28 cellular contexts compared by ENCODE assay signal in genomic region chr11:125512106-125512505, GRCh38. TPM values are rescaled to one million over a fixed set of nuclear protein-coding genes. Genes with fewer than 3 reads are reported as not detected.
DNase-seq lines count a peak whose midpoint lies in the region; ATAC-seq and TF ChIP-seq lines count a peak whose summit lies in the region.
"Had no signal": no experiment of that assay in that cellular context is flagged by ENCODE, and none has a peak within 500 bp of the region (broad histone marks: within the 10 kb centered on the region; RNA-seq: fewer than 3 reads in every experiment).

No MANE protein-coding gene starts in this region.

- no peaks in the 10 kb centered on the region for H3K27me3 ChIP-seq in CD8-positive, alpha-beta T cell (ENCODE audit: insufficient read depth, low read length)
- no peaks in the 10 kb centered on the region for H3K27me3 ChIP-seq in neuronal stem cell (ENCODE audit: control insufficient read depth in 3 of 3, insufficient read depth in 3 of 3, low read depth in 1 of 3, low read length in 3 of 3)
- H3K27me3 ChIP-seq: Peyer's patch, tibial artery had no signal

- no peak overlapping the region for H3K9ac ChIP-seq in neuronal stem cell (ENCODE audit: low read depth, low read length, poor library complexity)

- H2AK5ac ChIP-seq in neuronal stem cell (ENCODE audit: low read depth, low read length): no peak overlapping the region

- no peaks in the 10 kb centered on the region for H3K27me3 Mint-ChIP-seq in CD8-positive, alpha-beta T cell (ENCODE audit: low read depth)
- H3K27me3 Mint-ChIP-seq in effector memory CD8-positive, alpha-beta T cell: no peaks in the 10 kb centered on the region
- H3K27me3 Mint-ChIP-seq in activated CD4-positive, alpha-beta T cell treated with anti-CD3 and anti-CD28 coated beads for 36 hours: no peaks in the 10 kb centered on the region
- H3K27me3 Mint-ChIP-seq: IgD-negative memory B cell had no signal

- no peak overlapping the region for H3K18ac ChIP-seq in neuronal stem cell (ENCODE audit: low read length)

- CTCF ChIA-PET in CD8-positive, alpha-beta T cell (lab: Charles Lee): no interaction called here
- CTCF ChIA-PET in activated CD4-positive, alpha-beta T cell treated with anti-CD3 and anti-CD28 coated beads for 36 hours (lab: Charles Lee): interaction anchor here (0.7 kb wide), 1 partner anchor 372 kb away, joined by 3 read pairs; no protein-coding TSS in a partner anchor

- no peak overlapping the region for H2BK12ac ChIP-seq in neuronal stem cell (ENCODE audit: low read length)

- no peak overlapping the region for H4K91ac ChIP-seq in neuronal stem cell (ENCODE audit: low read depth, low read length, poor library complexity)

- no peak overlapping the region for H3K27ac ChIP-seq in CD8-positive, alpha-beta T cell (ENCODE audit: low read depth, low read length)
- no peak overlapping the region for H3K27ac ChIP-seq in neuronal stem cell (replicated peaks; ENCODE audit: low read length)
- H3K27ac ChIP-seq: adrenal gland, Peyer's patch, tibial artery, VCaP had no signal

- H3K4me2 ChIP-seq in neuronal stem cell (ENCODE audit: insufficient read depth, low read length, poor library complexity, severe bottlenecking): no peak overlapping the region

- H3K4me3 ChIP-seq in CD8-positive, alpha-beta T cell (ENCODE audit: low read depth, low read length): no peak overlapping the region
- no peak overlapping the region for H3K4me3 ChIP-seq in neuronal stem cell (ENCODE audit: low read length in 2 of 2)
- H3K4me3 ChIP-seq: adrenal gland, lung, Peyer's patch, tibial artery had no signal

- H3K9me3 Mint-ChIP-seq in CD8-positive, alpha-beta T cell: no peaks in the 10 kb centered on the region
- H3K9me3 Mint-ChIP-seq in effector memory CD8-positive, alpha-beta T cell: no peaks in the 10 kb centered on the region
- peaks cover 2% of the 10 kb centered on the region for H3K9me3 Mint-ChIP-seq in activated CD4-positive, alpha-beta T cell treated with anti-CD3 and anti-CD28 coated beads for 36 hours (ENCODE audit: low read depth)
- H3K9me3 Mint-ChIP-seq: activated T-cell treated with anti-CD3 and anti-CD28 coated beads, Interleukin-2, amount 50 U/mL, for 4 hours; IgD-negative memory B cell had no signal

- no peaks in the 10 kb centered on the region for H3K36me3 ChIP-seq in CD8-positive, alpha-beta T cell (ENCODE audit: insufficient read depth, low read length)
- no peaks in the 10 kb centered on the region for H3K36me3 ChIP-seq in neuronal stem cell (replicated peaks in 1 of 2; ENCODE audit: control insufficient read depth in 2 of 2, insufficient read depth in 2 of 2, low read length in 2 of 2)
- H3K36me3 ChIP-seq: adrenal gland, Peyer's patch, tibial artery had no signal

- H3K4me1 ChIP-seq in CD8-positive, alpha-beta T cell (ENCODE audit: insufficient read depth, low read length): peaks cover 44% of the 10 kb centered on the region
- peaks cover 7 to 14% of the 10 kb centered on the region in 2 donors for H3K4me1 ChIP-seq in neuronal stem cell (ENCODE audit: control insufficient read depth in 2 of 2, insufficient read depth in 1 of 2, low read depth in 1 of 2, low read length in 2 of 2)
- H3K4me1 ChIP-seq: adrenal gland, Peyer's patch, tibial artery had no signal

- peak overlapping the region; percentile 67 for H2AFZ ChIP-seq in neuronal stem cell (ENCODE audit: low read length)

- H3K27ac Mint-ChIP-seq in CD8-positive, alpha-beta T cell: peak overlapping the region; percentile 55
- peak overlapping the region; percentile 97 to 98 for H3K27ac Mint-ChIP-seq in effector memory CD8-positive, alpha-beta T cell
- no peak overlapping the region for H3K27ac Mint-ChIP-seq in activated CD4-positive, alpha-beta T cell treated with anti-CD3 and anti-CD28 coated beads for 36 hours
- H3K27ac Mint-ChIP-seq: activated CD4-positive, alpha-beta T cell treated with anti-CD3 and anti-CD28 coated beads, Interleukin-2, amount 10 ng/mL, durations not matched to agents 24 days and 14 days had no signal

- no peak overlapping the region for H2BK15ac ChIP-seq in neuronal stem cell (ENCODE audit: low read length)

- no peak for DNase-seq in CD8-positive, alpha-beta T cell
- peak in 1 of 3 experiments; percentile 26 for DNase-seq in effector memory CD8-positive, alpha-beta T cell
- DNase-seq in neuronal stem cell (ENCODE audit: low spot score) (no peak), DMS79 (lab: John Stamatoyannopoulos, UW) (no peak)
- no peak for DNase-seq in activated CD4-positive, alpha-beta T cell treated with anti-CD3 and anti-CD28 coated beads for 36 hours
- no peak for DNase-seq in stimulated activated CD4-positive, alpha-beta T cell treated with anti-CD3 and anti-CD28 coated beads, Interleukin-2, amount 100 ng/mL, for 24 hours
- DNase-seq: activated CD4-positive, alpha-beta T cell treated with anti-CD3 and anti-CD28 coated beads, Interleukin-2, amount 10 ng/mL, durations not matched to agents 24 days and 14 days; activated gamma-delta T cell treated with Interleukin-2 at 50 U/mL for 16 hours; activated T-cell treated with anti-CD3 and anti-CD28 coated beads, Interleukin-2, amount 50 U/mL, for 4 hours; adrenal gland; central memory CD4-positive, alpha-beta T cell; erythroblast; hypothalamus; left cardiac atrium; NCI-H1092; NCI-H1694 treated with DMSO at 0.1 percent for 48 hours; NCI-H446 treated with DMSO at 0.1 percent for 48 hours; NCI-H774; Peyer's patch; SHP77 treated with DMSO at 0.1 percent for 48 hours; small intestine; T-helper 9 cell; tibial artery had no signal

- peaks cover 48% of the 10 kb centered on the region for H3K4me1 Mint-ChIP-seq in CD8-positive, alpha-beta T cell (ENCODE audit: low read depth)
- peaks cover 44 to 53% of the 10 kb centered on the region in 2 donors for H3K4me1 Mint-ChIP-seq in effector memory CD8-positive, alpha-beta T cell (ENCODE audit: low read depth in 2 of 2)
- peaks cover 44% of the 10 kb centered on the region for H3K4me1 Mint-ChIP-seq in activated CD4-positive, alpha-beta T cell treated with anti-CD3 and anti-CD28 coated beads for 36 hours

- no peak for ATAC-seq in CD8-positive, alpha-beta T cell
- peak; percentile 33 for ATAC-seq in HG02678 (IDR thresholded peaks at IDR 0.05; ENCODE audit: unreplicated experiment)
- ATAC-seq in effector memory CD8-positive, alpha-beta T cell (replicated peaks): peak; percentile 31
- ATAC-seq in activated CD4-positive, alpha-beta T cell treated with anti-CD3 and anti-CD28 coated beads for 36 hours: no peak
- ATAC-seq: activated T-cell treated with anti-CD3 and anti-CD28 coated beads, Interleukin-2, amount 50 U/mL, for 4 hours; left cardiac atrium had no signal

- no peak overlapping the region for H2BK120ac ChIP-seq in neuronal stem cell (ENCODE audit: low read depth, low read length)

- H3K23ac ChIP-seq in neuronal stem cell (ENCODE audit: low read depth, low read length, poor library complexity): no peak overlapping the region

- POLR2A ChIA-PET in CD8-positive, alpha-beta T cell (lab: Charles Lee): no interaction called here
- POLR2A ChIA-PET in activated CD4-positive, alpha-beta T cell treated with anti-CD3 and anti-CD28 coated beads for 36 hours (lab: Charles Lee): no interaction called here

- TF ChIP-seq CTCF in CD8-positive, alpha-beta T cell (IDR thresholded peaks at IDR 0.05): no peak

- H3K36me3 Mint-ChIP-seq in CD8-positive, alpha-beta T cell: no peaks in the 10 kb centered on the region
- H3K36me3 Mint-ChIP-seq in effector memory CD8-positive, alpha-beta T cell (ENCODE audit: insufficient read depth): peaks cover 16% of the 10 kb centered on the region
- H3K36me3 Mint-ChIP-seq in activated CD4-positive, alpha-beta T cell treated with anti-CD3 and anti-CD28 coated beads for 36 hours (ENCODE audit: low read depth): no peaks in the 10 kb centered on the region
- H3K36me3 Mint-ChIP-seq: IgD-negative memory B cell had no signal

- intact Hi-C loops in CD8-positive, alpha-beta T cell (cut with DNase I, micrococcal nuclease): loop anchor here in 1 of 2 experiments (2.0 to 5.0 kb wide), 2 partner anchors 15 to 55 kb away; partner anchors contain the start of genes EI24 and FEZ1
- intact Hi-C loops in activated CD4-positive, alpha-beta T cell treated with anti-CD3 and anti-CD28 coated beads for 36 hours (cut with DNase I, micrococcal nuclease): loop anchor here in 1 of 2 experiments (10.0 kb wide), 1 partner anchor 553 kb away; the partner anchor contains the start of gene CDON

- no peak overlapping the region for H3K14ac ChIP-seq in neuronal stem cell (ENCODE audit: low read length)

- H3K4ac ChIP-seq in neuronal stem cell (ENCODE audit: low read length): no peak overlapping the region

- no peak overlapping the region for H3K4me3 Mint-ChIP-seq in CD8-positive, alpha-beta T cell
- peak overlapping the region; percentile 4 to 65 for H3K4me3 Mint-ChIP-seq in effector memory CD8-positive, alpha-beta T cell
- no peak overlapping the region for H3K4me3 Mint-ChIP-seq in activated CD4-positive, alpha-beta T cell treated with anti-CD3 and anti-CD28 coated beads for 36 hours
- H3K4me3 Mint-ChIP-seq: activated CD4-positive, alpha-beta T cell treated with anti-CD3 and anti-CD28 coated beads, Interleukin-2, amount 10 ng/mL, durations not matched to agents 24 days and 14 days; activated T-cell treated with anti-CD3 and anti-CD28 coated beads, Interleukin-2, amount 50 U/mL, for 4 hours had no signal

- H3K79me1 ChIP-seq in neuronal stem cell (ENCODE audit: low read depth, low read length): no peaks in the 10 kb centered on the region

- no peak overlapping the region for H2BK5ac ChIP-seq in neuronal stem cell (ENCODE audit: low read length)

- H4K8ac ChIP-seq in neuronal stem cell (ENCODE audit: low read depth, low read length): no peak overlapping the region

- no CpG with 5 or more reads among the region's 7 CpGs for WGBS in neuronal stem cell (ENCODE audit: extremely low coverage in 2 of 2, insufficient read length in 2 of 2, insufficient replicate concordance in 1 of 2), 2 donors

- no peaks in the 10 kb centered on the region for H3K9me3 ChIP-seq in CD8-positive, alpha-beta T cell (ENCODE audit: low read length)
- H3K9me3 ChIP-seq in neuronal stem cell (replicated peaks in 1 of 2; ENCODE audit: control insufficient read depth in 2 of 2, insufficient read depth in 1 of 2, low read depth in 1 of 2, low read length in 2 of 2): no peaks in the 10 kb centered on the region
- H3K9me3 ChIP-seq: adrenal gland, Peyer's patch, tibial artery had no signal

RNA-seq across cellular contexts. Expression of gene FEZ1, which starts 16.0 kb away (rescaled TPM):
- total RNA-seq in CD8-positive, alpha-beta T cell: 1 to 10 TPM; 3.7 to 4.0 TPM
- 221 TPM for polyA plus RNA-seq in neuronal stem cell (2013, experiment 1 of 2)
- 222 TPM for polyA plus RNA-seq in neuronal stem cell (2013, experiment 2 of 2)
- total RNA-seq in activated CD4-positive, alpha-beta T cell treated with anti-CD3 and anti-CD28 coated beads for 36 hours: 1 to 10 TPM; 1.4 to 1.5 TPM
- total RNA-seq: HT-29 had no signal

RNA-seq across cellular contexts. Expression of gene EI24, which starts 57.2 kb away (rescaled TPM):
- 10 to 100 TPM; 20.5 to 22.4 TPM for total RNA-seq in CD8-positive, alpha-beta T cell
- 127 TPM for polyA plus RNA-seq in neuronal stem cell (2013, experiment 1 of 2)
- polyA plus RNA-seq in neuronal stem cell (2013, experiment 2 of 2): 121 TPM
- 10 to 100 TPM; 36.3 to 36.6 TPM for total RNA-seq in activated CD4-positive, alpha-beta T cell treated with anti-CD3 and anti-CD28 coated beads for 36 hours

Comparison
In these comparisons a context has a peak if more than half of its experiments do, and no peak if none do; other contexts are left out.
1. ATAC-seq: peak in HG02678 (single experiment) and effector memory CD8-positive, alpha-beta T cell (single experiment); none in CD8-positive, alpha-beta T cell (single experiment) and activated CD4-positive, alpha-beta T cell treated with anti-CD3 and anti-CD28 coated beads for 36 hours (single experiment).
2. H3K4me3 Mint-ChIP-seq: peak in effector memory CD8-positive, alpha-beta T cell (2 of 2); none in CD8-positive, alpha-beta T cell (single experiment) and activated CD4-positive, alpha-beta T cell treated with anti-CD3 and anti-CD28 coated beads for 36 hours (single experiment).